Comparison of ENCODE assay signal across 21 cellular contexts in genomic region chr2:62441421-62441820, GRCh38.
DNase-seq lines count a peak whose midpoint lies in the region; ATAC-seq, FAIRE-seq and TF ChIP-seq lines count a peak whose summit lies in the region.
"Had no signal": no experiment of that assay in that cellular context is flagged by ENCODE, and none has a peak within 500 bp of the region (broad histone marks: within the 10 kb centered on the region; RNA-seq: fewer than 3 reads in every experiment).

No MANE protein-coding gene starts in this region.

- H3K9me3 ChIP-seq in esophagus (ENCODE audit: control insufficient read depth in 2 of 2, insufficient read depth in 1 of 2, low read depth in 1 of 2, low read length in 1 of 2) (no peaks in the 10 kb centered on the region), suprapubic skin (no peaks in the 10 kb centered on the region)
- H3K9me3 ChIP-seq: HAP-1 had no signal

- H3K4me1 ChIP-seq in esophagus (ENCODE audit: control insufficient read depth in 2 of 2, insufficient read depth in 2 of 2, low read length in 1 of 2), result peaks cover 0 to 3% of the 10 kb centered on the region in 2 donors
- H3K4me1 ChIP-seq in foreskin keratinocyte, result peaks cover 10% of the 10 kb centered on the region
- H3K4me1 ChIP-seq in suprapubic skin, result peaks cover 8% of the 10 kb centered on the region
- H3K4me1 ChIP-seq: HAP-1 had no signal

- no peaks in the 10 kb centered on the region for H3K27me3 ChIP-seq in bronchial epithelial cell (ENCODE audit: control insufficient read depth, insufficient read depth, low read length)
- H3K27me3 ChIP-seq in esophagus (ENCODE audit: control insufficient read depth in 1 of 2, insufficient read depth in 2 of 2, low read length in 2 of 2), result no peaks in the 10 kb centered on the region
- no peaks in the 10 kb centered on the region for H3K27me3 ChIP-seq in foreskin keratinocyte
- no peaks in the 10 kb centered on the region for H3K27me3 ChIP-seq in suprapubic skin

- peak; percentile 29 for DNase-seq in bronchial epithelial cell (ENCODE audit: low read depth)
- peak; percentile 59 to 74 for DNase-seq in foreskin keratinocyte
- no peak for DNase-seq in suprapubic skin (ENCODE audit: low spot score in 2 of 2)
- DNase-seq in kidney tubule cell (ENCODE audit: low spot score), result no peak
- DNase-seq in NCI-H1105 treated with DMSO at 0.1 percent for 48 hours (lab: John Stamatoyannopoulos, UW), result no peak
- DNase-seq in NAMALWA (ENCODE audit: low spot score), result no peak
- DNase-seq: C1 segment of cervical spinal cord; Calu3; CD4-positive, alpha-beta memory T cell; COR-L47; DMS53; DMS79 treated with DMSO at 0.1 percent for 48 hours; GF-D8; GOT3; HFFc6 had no signal

- no peak for TF ChIP-seq EP300 in suprapubic skin (IDR thresholded peaks at IDR 0.05)

- TF ChIP-seq CTCF in bronchial epithelial cell (IDR thresholded peaks at IDR 0.05; ENCODE audit: insufficient read depth, low read length, severe bottlenecking) (no peak), foreskin keratinocyte (conservative IDR thresholded peaks at IDR 0.05) (no peak), suprapubic skin (IDR thresholded peaks at IDR 0.05) (no peak)

- ATAC-seq in foreskin keratinocyte (peak; percentile 18), HG02759 (IDR thresholded peaks at IDR 0.05; ENCODE audit: unreplicated experiment) (no peak)

- H3K27ac ChIP-seq in esophagus (ENCODE audit: low read depth in 2 of 2, low read length in 1 of 2) (peak overlapping the region; percentile 50 to 68), foreskin keratinocyte (peak overlapping the region; percentile 11), suprapubic skin (peak overlapping the region; percentile 32)

- no peak for FAIRE-seq in bronchial epithelial cell (lab: Jason Lieb, UNC)
- FAIRE-seq: GM12891, GM18507, H54 had no signal

- H3K36me3 ChIP-seq in bronchial epithelial cell (ENCODE audit: control insufficient read depth, insufficient read depth, low read length) (no peaks in the 10 kb centered on the region), esophagus (ENCODE audit: control insufficient read depth in 2 of 2, insufficient read depth in 2 of 2, low read length in 1 of 2) (no peaks in the 10 kb centered on the region), suprapubic skin (no peaks in the 10 kb centered on the region)
- H3K36me3 ChIP-seq: HAP-1 had no signal

- 54 to 63% methylated on average over 5 of the region's 5 CpGs for WGBS in esophagus, 2 donors
- WGBS in suprapubic skin, result 52% methylated on average over 5 of the region's 5 CpGs

- no peak for TF ChIP-seq POLR2A in suprapubic skin (IDR thresholded peaks at IDR 0.05)

- H3K4me3 ChIP-seq in bronchial epithelial cell (ENCODE audit: low read depth, low read length) (no peak overlapping the region), esophagus (ENCODE audit: low read depth in 1 of 2, low read length in 2 of 2) (no peak overlapping the region), suprapubic skin (no peak overlapping the region)
- H3K4me3 ChIP-seq: HAP-1 had no signal

Comparison
In these comparisons a context has a peak if more than half of its experiments do, and no peak if none do; other contexts are left out.
1. DNase-seq: peak in bronchial epithelial cell (single experiment) and foreskin keratinocyte (2 of 2); none in suprapubic skin (0 of 2), kidney tubule cell (single experiment), NCI-H1105 treated with DMSO at 0.1 percent for 48 hours (single experiment) and NAMALWA (single experiment).
2. Peak in every context shown above with its lines, with median percentiles within 50 percentile points of each other: H3K27ac ChIP-seq.